ENCODE assay signal across 8 cellular contexts in genomic region chr2:24919977-24920812, GRCh38. TPM values are rescaled to one million over a fixed set of nuclear protein-coding genes. Genes with fewer than 3 reads are reported as not detected.
DNase-seq lines count a peak whose midpoint lies in the region; ATAC-seq, FAIRE-seq and TF ChIP-seq lines count a peak whose summit lies in the region.

Gene ADCY3, minus strand, starts transcription at chr2:24920237. Its CDS starts 1,250 bp downstream, at chr2:24918987.

- peak within 1 kb of the TSS; percentile 78 to 87 (median 82) for H3K4me3 ChIP-seq in BLaER1 treated with 17β-estradiol and CSF1 and Interleukin-3, amounts not matched to agents 10 nM and 100 nM
- H3K4me3 ChIP-seq in left ventricle myocardium inferior (peak within 1 kb of the TSS; percentile 76), psoas muscle (peak within 1 kb of the TSS; percentile 73)

- 1 to 2% (median 1%) methylated on average over 29 to 125 of the region's 125 CpGs for WGBS in psoas muscle, 3 donors

- peaks cover 0 to 12% (median 0%) of the 10 kb centered on the region in 11 experiments; a peak in 5 of 22 replicates for H3K27me3 ChIP-seq in BLaER1 treated with 17β-estradiol and CSF1 and Interleukin-3, amounts not matched to agents 10 nM and 100 nM
- peaks cover 25% of the 10 kb centered on the region for H3K27me3 ChIP-seq in left ventricle myocardium inferior (ENCODE audit: low read depth)
- H3K27me3 ChIP-seq in psoas muscle (ENCODE audit: insufficient read depth in 3 of 3, low read length in 2 of 3), result peaks cover 0 to 3% (median 0%) of the 10 kb centered on the region in 3 donors

- FAIRE-seq in GM19239 (lab: Jason Lieb, UNC), result peak; percentile 61

- H3K4me2 ChIP-seq in BLaER1 treated with 17β-estradiol and CSF1 and Interleukin-3, amounts not matched to agents 10 nM and 100 nM, result peak within 1 kb of the TSS; percentile 90 to 99 (median 94)

- intact Hi-C loops in left ventricle myocardium inferior (cut with micrococcal nuclease) (no loop called here), psoas muscle (cut with DNase I) (loop anchor here in 1 of 2 donors (5.0 kb wide), 1 partner anchor 48 kb away; no protein-coding TSS in a partner anchor)

- no peak for TF ChIP-seq CTCF in left ventricle myocardium inferior (IDR thresholded peaks at IDR 0.05; ENCODE audit: borderline replicate concordance)
- no peak for TF ChIP-seq CTCF in psoas muscle (IDR thresholded peaks at IDR 0.05)

- DNase-seq in GM19239 (ENCODE audit: insufficient read length, low spot score) (peak; percentile 93), T follicular helper cell (ENCODE audit: low read depth) (peak; percentile 33), amniotic epithelial cell (ENCODE audit: low read depth) (peak; percentile 34), left ventricle myocardium inferior (peak; percentile 67), psoas muscle (peak; percentile 67 to 73), OCI-M2 (lab: John Stamatoyannopoulos, UW; ENCODE audit: unreplicated experiment) (no peak)

- H3K9ac ChIP-seq in BLaER1 treated with 17β-estradiol and CSF1 and Interleukin-3, amounts not matched to agents 10 nM and 100 nM, result peak within 1 kb of the TSS; percentile 76 to 85 (median 82)

- peaks cover 0 to 43% (median 37%) of the 10 kb centered on the region in 11 experiments; a peak in 18 of 22 replicates for H4K20me1 ChIP-seq in BLaER1 treated with 17β-estradiol and CSF1 and Interleukin-3, amounts not matched to agents 10 nM and 100 nM

- H3K9me3 ChIP-seq in BLaER1 treated with 17β-estradiol and CSF1 and Interleukin-3, amounts not matched to agents 10 nM and 100 nM (replicated peaks in 1 of 11), result no peaks in the 10 kb centered on the region
- H3K9me3 ChIP-seq in left ventricle myocardium inferior (replicated peaks) (no peaks in the 10 kb centered on the region), psoas muscle (no peaks in the 10 kb centered on the region)

- peaks cover 0 to 26% (median 0%) of the 10 kb centered on the region in 11 experiments; a peak in 5 of 22 replicates for H3K36me3 ChIP-seq in BLaER1 treated with 17β-estradiol and CSF1 and Interleukin-3, amounts not matched to agents 10 nM and 100 nM
- no peaks in the 10 kb centered on the region for H3K36me3 ChIP-seq in left ventricle myocardium inferior
- no peaks in the 10 kb centered on the region for H3K36me3 ChIP-seq in psoas muscle (ENCODE audit: insufficient read depth in 1 of 2, low read depth in 1 of 2)

- peak within 1 kb of the TSS in 10 of 11 experiments; percentile 30 to 79 (median 74); a peak in 21 of 22 replicates for H3K27ac ChIP-seq in BLaER1 treated with 17β-estradiol and CSF1 and Interleukin-3, amounts not matched to agents 10 nM and 100 nM
- peak within 1 kb of the TSS; percentile 73 for H3K27ac ChIP-seq in left ventricle myocardium inferior (replicated peaks)
- no peak within 1 kb of the TSS for H3K27ac ChIP-seq in psoas muscle

- H3K4me1 ChIP-seq in BLaER1 treated with 17β-estradiol and CSF1 and Interleukin-3, amounts not matched to agents 10 nM and 100 nM, result peaks cover 30 to 53% (median 46%) of the 10 kb centered on the region in 10 experiments
- peaks cover 39% of the 10 kb centered on the region for H3K4me1 ChIP-seq in left ventricle myocardium inferior
- H3K4me1 ChIP-seq in psoas muscle, result no peaks in the 10 kb centered on the region

- ATAC-seq in HG03439 (IDR thresholded peaks at IDR 0.05; ENCODE audit: unreplicated experiment) (peak; percentile 38), psoas muscle (peak; percentile 50 to 74 (median 60))

RNA-seq across cellular contexts. Expression of gene ADCY3, which starts in this region (rescaled TPM):
- total RNA-seq in left ventricle myocardium inferior (12.8 TPM), psoas muscle (10 to 100 TPM; 12.1 to 15.2 (median 12.9) TPM)
- 1 to 10 TPM; 9.2 to 10.0 (median 9.5) TPM for polyA plus RNA-seq in psoas muscle
